8 cellular contexts compared by ENCODE assay signal in genomic region chr3:198167339-198168039, GRCh38.
DNase-seq lines count a peak whose midpoint lies in the region; ATAC-seq and TF ChIP-seq lines count a peak whose summit lies in the region.
"Not testable (repeated sequence)": the region's sequence is repeated elsewhere in the genome, so short reads cannot be mapped to it uniquely, and the experiment has no call there.

No MANE protein-coding gene starts in this region.

- not testable (repeated sequence) for ATAC-seq in IMR-90 (ENCODE audit: low read depth); psoas muscle

- H3K27ac Mint-ChIP-seq in CD4-positive, alpha-beta memory T cell, result peak overlapping the region in 1 of 7 donors; percentile 47
- peak overlapping the region; percentile 16 for H3K27ac Mint-ChIP-seq in endodermal cell

- not testable (repeated sequence) for H3K56ac ChIP-seq in IMR-90 (ENCODE audit: extremely low read depth, insufficient read depth, low read length)

- not testable (repeated sequence) for H4K8ac ChIP-seq in IMR-90 (ENCODE audit: low read depth in 2 of 2, low read length in 2 of 2)

- not testable (repeated sequence) for H2BK15ac ChIP-seq in IMR-90 (ENCODE audit: low read depth, low read length)

- peak; percentile 45 for TF ChIP-seq RAD21 in IMR-90 (IDR thresholded peaks at IDR 0.05; ENCODE audit: low read length)

- CTCF ChIA-PET in CD4-positive, alpha-beta memory T cell (lab: Charles Lee; ENCODE audit: partially characterized antibody); IMR-90 (lab: Yijun Ruan, JAX): not testable (repeated sequence)

- dilution Hi-C loops in IMR-90 (cut with HindIII; ENCODE audit: low sequenced_read_pairs, unreplicated experiment), result not testable (repeated sequence)

- H4K5ac ChIP-seq in IMR-90 (ENCODE audit: low read depth, low read length), result not testable (repeated sequence)

- H3K9me3 Mint-ChIP-seq in CD4-positive, alpha-beta memory T cell; endodermal cell: not testable (repeated sequence)

- not testable (repeated sequence) for H4K91ac ChIP-seq in IMR-90 (ENCODE audit: insufficient read depth, low read depth, low read length)

- TF ChIP-seq CTCF in IMR-90 (conservative IDR thresholded peaks at IDR 0.05; ENCODE audit: low read depth, low read length), result peak; percentile 38
- peak; percentile 89 for TF ChIP-seq CTCF in VCaP (conservative IDR thresholded peaks at IDR 0.05)
- peak; percentile 91 for TF ChIP-seq CTCF in endodermal cell (conservative IDR thresholded peaks at IDR 0.05)
- TF ChIP-seq CTCF in psoas muscle (IDR thresholded peaks at IDR 0.05), result peak; percentile 75

- not testable (repeated sequence) for H3K9ac ChIP-seq in IMR-90 (ENCODE audit: low read depth, low read length); endodermal cell (ENCODE audit: extremely low read depth, low read length, poor library complexity, severe bottlenecking)

- not testable (repeated sequence) for H2BK5ac ChIP-seq in IMR-90 (ENCODE audit: low read depth, low read length, poor library complexity, severe bottlenecking)

- H3K4ac ChIP-seq in IMR-90 (ENCODE audit: low read depth, low read length), result not testable (repeated sequence)

- H3K14ac ChIP-seq in IMR-90 (replicated peaks; ENCODE audit: low read depth, low read length), result not testable (repeated sequence)

- not testable (repeated sequence) for H3K36me3 Mint-ChIP-seq in CD4-positive, alpha-beta memory T cell
- H3K36me3 Mint-ChIP-seq in endodermal cell (ENCODE audit: low read depth), result peaks cover 28% of the 10 kb centered on the region

- H2BK20ac ChIP-seq in IMR-90 (ENCODE audit: low read depth, low read length), result not testable (repeated sequence)

- not testable (repeated sequence) for H2AFZ ChIP-seq in IMR-90 (replicated peaks; ENCODE audit: low read length, poor library complexity)

- H3K9me1 ChIP-seq in IMR-90 (ENCODE audit: insufficient read depth, low read length), result not testable (repeated sequence)

- not testable (repeated sequence) for TF ChIP-seq POLR2A in IMR-90 (IDR thresholded peaks at IDR 0.05; ENCODE audit: low read depth, low read length)

- H3K79me1 ChIP-seq in IMR-90 (ENCODE audit: low read depth in 1 of 2, low read length in 2 of 2), result not testable (repeated sequence)

- H3K9me3 ChIP-seq in CD4-positive, alpha-beta memory T cell (ENCODE audit: control insufficient read depth in 1 of 2, low read length in 2 of 2); IMR-90 (ENCODE audit: control insufficient read depth, insufficient read depth, low read length); endodermal cell (ENCODE audit: control insufficient read depth, low read length); psoas muscle: not testable (repeated sequence)

- not testable (repeated sequence) for H2BK120ac ChIP-seq in IMR-90 (ENCODE audit: low read depth, low read length)

- H3K4me3 Mint-ChIP-seq in CD4-positive, alpha-beta memory T cell, result peak overlapping the region in 1 of 8 donors; percentile 46
- H3K4me3 Mint-ChIP-seq in endodermal cell, result not testable (repeated sequence)

- no CpG with 5 or more reads among the region's 17 CpGs for WGBS in IMR-90 (ENCODE audit: extremely low coverage in 2 of 2, insufficient read length in 1 of 2), 2 experiments
- WGBS in endodermal cell (ENCODE audit: insufficient coverage in 1 of 2, insufficient read length in 1 of 2), 2 experiments, result 22 to 28% methylated on average over 5 to 13 of the region's 17 CpGs
- WGBS in psoas muscle, 3 donors, result 1 to 3% (median 2%) methylated on average over 6 to 14 of the region's 17 CpGs

- H2AK9ac ChIP-seq in IMR-90 (replicated peaks; ENCODE audit: low read depth, low read length, poor library complexity), result not testable (repeated sequence)

- not testable (repeated sequence) for H3K27me3 Mint-ChIP-seq in CD4-positive, alpha-beta memory T cell; endodermal cell (ENCODE audit: insufficient read depth)

- not testable (repeated sequence) for H3K4me1 ChIP-seq in CD4-positive, alpha-beta memory T cell (ENCODE audit: insufficient read depth, low read length); IMR-90 (ENCODE audit: control insufficient read depth, insufficient read depth, low read length); endodermal cell (ENCODE audit: control insufficient read depth, insufficient read depth, low read length); psoas muscle

- intact Hi-C loops in CD4-positive, alpha-beta memory T cell (cut with micrococcal nuclease); IMR-90 (cut with micrococcal nuclease); psoas muscle (cut with DNase I): not testable (repeated sequence)

- H3K27me3 ChIP-seq in CD4-positive, alpha-beta memory T cell (ENCODE audit: insufficient read depth, low read length); IMR-90 (ENCODE audit: control insufficient read depth, insufficient read depth, low read length); endodermal cell (ENCODE audit: control insufficient read depth, insufficient read depth, low read length, poor library complexity, severe bottlenecking); psoas muscle (ENCODE audit: insufficient read depth in 3 of 3, low read length in 2 of 3): not testable (repeated sequence)

- POLR2A ChIA-PET in CD4-positive, alpha-beta memory T cell (lab: Charles Lee; ENCODE audit: partially characterized antibody); IMR-90 (lab: Charles Lee; ENCODE audit: unreplicated experiment): not testable (repeated sequence)

- H3K4me2 ChIP-seq in IMR-90 (ENCODE audit: low read depth, low read length), result not testable (repeated sequence)

- in situ Hi-C loops in IMR-90 (cut with MboI; ENCODE audit: low sequenced_read_pairs), result not testable (repeated sequence)

- H2AK5ac ChIP-seq in IMR-90 (ENCODE audit: low read depth, low read length), result not testable (repeated sequence)

- not testable (repeated sequence) for H3K36me3 ChIP-seq in CD4-positive, alpha-beta memory T cell (ENCODE audit: insufficient read depth, low read length); IMR-90 (ENCODE audit: control insufficient read depth, insufficient read depth, low read length); psoas muscle (ENCODE audit: insufficient read depth in 1 of 2, low read depth in 1 of 2)
- H3K36me3 ChIP-seq in endodermal cell (ENCODE audit: control insufficient read depth, insufficient read depth, low read length), result peaks cover 12% of the 10 kb centered on the region

- H3K27ac ChIP-seq in CD4-positive, alpha-beta memory T cell (ENCODE audit: low read depth, low read length); IMR-90 (ENCODE audit: insufficient read depth, low read length); VCaP; endodermal cell (ENCODE audit: low read depth, low read length); psoas muscle: not testable (repeated sequence)

- not testable (repeated sequence) for H3K4me3 ChIP-seq in CD4-positive, alpha-beta memory T cell (ENCODE audit: low read length in 2 of 2); IMR-90 (ENCODE audit: insufficient read depth, low read depth, low read length); endodermal cell (ENCODE audit: low read length); psoas muscle

- not testable (repeated sequence) for H4K20me1 ChIP-seq in IMR-90 (ENCODE audit: insufficient read depth, low read length)

- H3K23ac ChIP-seq in IMR-90 (ENCODE audit: low read depth, low read length), result not testable (repeated sequence)

- DNase-seq in CD4-positive, alpha-beta memory T cell, result peak; percentile 60 to 79 (median 66)
- DNase-seq in IMR-90 (peak; percentile 37), endodermal cell (peak; percentile 75), kidney tubule cell (ENCODE audit: low spot score) (peak; percentile 21), psoas muscle (peak; percentile 72 to 82)
- peak; percentile 90 for DNase-seq in activated effector memory CD4-positive, alpha-beta T cell treated with anti-CD3 and anti-CD28 coated beads, Interleukin-2, amount 50 U/mL, for 16 hours
- DNase-seq in stimulated activated CD8-positive, alpha-beta memory T cell treated with anti-CD3 and anti-CD28 coated beads, Interleukin-4, amount 100 ng/mL, for 24 hours (ENCODE audit: low read depth), result peak; percentile 46

- not testable (repeated sequence) for H3K4me1 Mint-ChIP-seq in CD4-positive, alpha-beta memory T cell; endodermal cell

- H3K18ac ChIP-seq in IMR-90 (ENCODE audit: low read depth, low read length), result not testable (repeated sequence)

- BruUV-seq in IMR-90 (replicated peaks; lab: Mats Ljungman, UMichigan), result not testable (repeated sequence)

TF ChIP-seq in IMR-90, 13 proteins besides CTCF, POLR2A, EP300 and RAD21:
- peak; percentile 41 for TF ChIP-seq SMC3 (IDR thresholded peaks at IDR 0.05; ENCODE audit: low read depth, low read length)
TF ChIP-seq in IMR-90: peak in this region for 1; not testable (repeated sequence) for 12.

Comparison
In these comparisons a context has a peak if more than half of its experiments do, and no peak if none do; other contexts are left out.
1. DNase-seq: peak in every context shown above with its lines; median percentile 90 in activated effector memory CD4-positive, alpha-beta T cell treated with anti-CD3 and anti-CD28 coated beads, Interleukin-2, amount 50 U/mL, for 16 hours; 77 in psoas muscle; 75 in endodermal cell; 66 in CD4-positive, alpha-beta memory T cell; 46 in stimulated activated CD8-positive, alpha-beta memory T cell treated with anti-CD3 and anti-CD28 coated beads, Interleukin-4, amount 100 ng/mL, for 24 hours; 37 in IMR-90; 21 in kidney tubule cell.
2. CTCF ChIP-seq: peak in every context shown above with its lines; median percentile 91 in endodermal cell; 89 in VCaP; 75 in psoas muscle; 38 in IMR-90.